ENCODE assay signal across 1 cellular context in genomic region chr10:61065010-61065409, GRCh38.
TF ChIP-seq lines count a peak whose summit lies in the region.

No MANE protein-coding gene starts in this region.

TF ChIP-seq in HepG2, 621 proteins besides CTCF, POLR2A, EP300 and RAD21 (continued from another document and continues in another):
- TF ChIP-seq AHDC1 (CRISPR knock-in tag; IDR thresholded peaks at IDR 0.05; ENCODE audit: borderline replicate concordance) (peak; percentile 40; the same call in 1 of the 2 replicates), ZNF256 (CRISPR knock-in tag; conservative IDR thresholded peaks at IDR 0.05) (no peak), SRSF1 (optimal IDR thresholded peaks at IDR 0.05; ENCODE audit: low read depth, low read length) (no peak), REXO4 (CRISPR knock-in tag; IDR thresholded peaks at IDR 0.05; ENCODE audit: borderline replicate concordance) (no peak), NFKB2 (CRISPR knock-in tag; IDR thresholded peaks at IDR 0.05; ENCODE audit: borderline replicate concordance) (no peak), RNF219 (CRISPR knock-in tag; IDR thresholded peaks at IDR 0.05) (no peak), ONECUT2 (CRISPR knock-in tag; IDR thresholded peaks at IDR 0.05) (peak; percentile 49; the same call in 1 of the 2 replicates), RARA (CRISPR knock-in tag; IDR thresholded peaks at IDR 0.05) (peak; percentile 78), ZZZ3 (CRISPR knock-in tag; IDR thresholded peaks at IDR 0.05; ENCODE audit: borderline replicate concordance) (no peak), ETV6 (CRISPR knock-in tag; conservative IDR thresholded peaks at IDR 0.05) (no peak)
- TF ChIP-seq, protein P1, sequence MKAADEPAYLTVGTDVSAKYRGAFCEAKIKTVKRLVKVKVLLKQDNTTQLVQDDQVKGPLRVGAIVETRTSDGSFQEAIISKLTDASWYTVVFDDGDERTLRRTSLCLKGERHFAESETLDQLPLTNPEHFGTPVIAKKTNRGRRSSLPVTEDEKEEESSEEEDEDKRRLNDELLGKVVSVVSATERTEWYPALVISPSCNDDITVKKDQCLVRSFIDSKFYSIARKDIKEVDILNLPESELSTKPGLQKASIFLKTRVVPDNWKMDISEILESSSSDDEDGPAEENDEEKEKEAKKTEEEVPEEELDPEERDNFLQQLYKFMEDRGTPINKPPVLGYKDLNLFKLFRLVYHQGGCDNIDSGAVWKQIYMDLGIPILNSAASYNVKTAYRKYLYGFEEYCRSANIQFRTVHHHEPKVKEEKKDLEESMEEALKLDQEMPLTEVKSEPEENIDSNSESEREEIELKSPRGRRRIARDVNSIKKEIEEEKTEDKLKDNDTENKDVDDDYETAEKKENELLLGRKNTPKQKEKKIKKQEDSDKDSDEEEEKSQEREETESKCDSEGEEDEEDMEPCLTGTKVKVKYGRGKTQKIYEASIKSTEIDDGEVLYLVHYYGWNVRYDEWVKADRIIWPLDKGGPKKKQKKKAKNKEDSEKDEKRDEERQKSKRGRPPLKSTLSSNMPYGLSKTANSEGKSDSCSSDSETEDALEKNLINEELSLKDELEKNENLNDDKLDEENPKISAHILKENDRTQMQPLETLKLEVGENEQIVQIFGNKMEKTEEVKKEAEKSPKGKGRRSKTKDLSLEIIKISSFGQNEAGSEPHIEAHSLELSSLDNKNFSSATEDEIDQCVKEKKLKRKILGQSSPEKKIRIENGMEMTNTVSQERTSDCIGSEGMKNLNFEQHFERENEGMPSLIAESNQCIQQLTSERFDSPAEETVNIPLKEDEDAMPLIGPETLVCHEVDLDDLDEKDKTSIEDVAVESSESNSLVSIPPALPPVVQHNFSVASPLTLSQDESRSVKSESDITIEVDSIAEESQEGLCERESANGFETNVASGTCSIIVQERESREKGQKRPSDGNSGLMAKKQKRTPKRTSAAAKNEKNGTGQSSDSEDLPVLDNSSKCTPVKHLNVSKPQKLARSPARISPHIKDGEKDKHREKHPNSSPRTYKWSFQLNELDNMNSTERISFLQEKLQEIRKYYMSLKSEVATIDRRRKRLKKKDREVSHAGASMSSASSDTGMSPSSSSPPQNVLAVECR (CRISPR knock-in tag; IDR thresholded peaks at IDR 0.05; ENCODE audit: borderline replicate concordance): no peak
- TF ChIP-seq, protein P2, sequence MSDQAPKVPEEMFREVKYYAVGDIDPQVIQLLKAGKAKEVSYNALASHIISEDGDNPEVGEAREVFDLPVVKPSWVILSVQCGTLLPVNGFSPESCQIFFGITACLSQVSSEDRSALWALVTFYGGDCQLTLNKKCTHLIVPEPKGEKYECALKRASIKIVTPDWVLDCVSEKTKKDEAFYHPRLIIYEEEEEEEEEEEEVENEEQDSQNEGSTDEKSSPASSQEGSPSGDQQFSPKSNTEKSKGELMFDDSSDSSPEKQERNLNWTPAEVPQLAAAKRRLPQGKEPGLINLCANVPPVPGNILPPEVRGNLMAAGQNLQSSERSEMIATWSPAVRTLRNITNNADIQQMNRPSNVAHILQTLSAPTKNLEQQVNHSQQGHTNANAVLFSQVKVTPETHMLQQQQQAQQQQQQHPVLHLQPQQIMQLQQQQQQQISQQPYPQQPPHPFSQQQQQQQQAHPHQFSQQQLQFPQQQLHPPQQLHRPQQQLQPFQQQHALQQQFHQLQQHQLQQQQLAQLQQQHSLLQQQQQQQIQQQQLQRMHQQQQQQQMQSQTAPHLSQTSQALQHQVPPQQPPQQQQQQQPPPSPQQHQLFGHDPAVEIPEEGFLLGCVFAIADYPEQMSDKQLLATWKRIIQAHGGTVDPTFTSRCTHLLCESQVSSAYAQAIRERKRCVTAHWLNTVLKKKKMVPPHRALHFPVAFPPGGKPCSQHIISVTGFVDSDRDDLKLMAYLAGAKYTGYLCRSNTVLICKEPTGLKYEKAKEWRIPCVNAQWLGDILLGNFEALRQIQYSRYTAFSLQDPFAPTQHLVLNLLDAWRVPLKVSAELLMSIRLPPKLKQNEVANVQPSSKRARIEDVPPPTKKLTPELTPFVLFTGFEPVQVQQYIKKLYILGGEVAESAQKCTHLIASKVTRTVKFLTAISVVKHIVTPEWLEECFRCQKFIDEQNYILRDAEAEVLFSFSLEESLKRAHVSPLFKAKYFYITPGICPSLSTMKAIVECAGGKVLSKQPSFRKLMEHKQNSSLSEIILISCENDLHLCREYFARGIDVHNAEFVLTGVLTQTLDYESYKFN (CRISPR knock-in tag; conservative IDR thresholded peaks at IDR 0.05): peak; percentile 63
- TF ChIP-seq, protein P3, sequence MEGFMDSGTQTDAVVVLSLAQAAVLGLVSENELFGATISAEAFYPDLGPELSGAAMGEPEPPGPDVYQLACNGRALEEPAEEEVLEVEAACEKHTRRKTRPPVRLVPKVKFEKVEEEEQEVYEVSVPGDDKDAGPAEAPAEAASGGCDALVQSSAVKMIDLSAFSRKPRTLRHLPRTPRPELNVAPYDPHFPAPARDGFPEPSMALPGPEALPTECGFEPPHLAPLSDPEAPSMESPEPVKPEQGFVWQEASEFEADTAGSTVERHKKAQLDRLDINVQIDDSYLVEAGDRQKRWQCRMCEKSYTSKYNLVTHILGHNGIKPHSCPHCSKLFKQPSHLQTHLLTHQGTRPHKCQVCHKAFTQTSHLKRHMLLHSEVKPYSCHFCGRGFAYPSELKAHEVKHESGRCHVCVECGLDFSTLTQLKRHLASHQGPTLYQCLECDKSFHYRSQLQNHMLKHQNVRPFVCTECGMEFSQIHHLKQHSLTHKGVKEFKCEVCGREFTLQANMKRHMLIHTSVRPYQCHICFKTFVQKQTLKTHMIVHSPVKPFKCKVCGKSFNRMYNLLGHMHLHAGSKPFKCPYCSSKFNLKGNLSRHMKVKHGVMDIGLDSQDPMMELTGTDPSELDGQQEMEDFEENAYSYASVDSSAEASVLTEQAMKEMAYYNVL (CRISPR knock-in tag; IDR thresholded peaks at IDR 0.05; ENCODE audit: borderline replicate concordance): 0 out of 2 replicates have a peak, but pooled peaks have one; percentile 33
- TF ChIP-seq, protein P4, sequence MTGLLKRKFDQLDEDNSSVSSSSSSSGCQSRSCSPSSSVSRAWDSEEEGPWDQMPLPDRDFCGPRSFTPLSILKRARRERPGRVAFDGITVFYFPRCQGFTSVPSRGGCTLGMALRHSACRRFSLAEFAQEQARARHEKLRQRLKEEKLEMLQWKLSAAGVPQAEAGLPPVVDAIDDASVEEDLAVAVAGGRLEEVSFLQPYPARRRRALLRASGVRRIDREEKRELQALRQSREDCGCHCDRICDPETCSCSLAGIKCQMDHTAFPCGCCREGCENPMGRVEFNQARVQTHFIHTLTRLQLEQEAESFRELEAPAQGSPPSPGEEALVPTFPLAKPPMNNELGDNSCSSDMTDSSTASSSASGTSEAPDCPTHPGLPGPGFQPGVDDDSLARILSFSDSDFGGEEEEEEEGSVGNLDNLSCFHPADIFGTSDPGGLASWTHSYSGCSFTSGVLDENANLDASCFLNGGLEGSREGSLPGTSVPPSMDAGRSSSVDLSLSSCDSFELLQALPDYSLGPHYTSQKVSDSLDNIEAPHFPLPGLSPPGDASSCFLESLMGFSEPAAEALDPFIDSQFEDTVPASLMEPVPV (CRISPR knock-in tag; IDR thresholded peaks at IDR 0.05): no peak
- TF ChIP-seq, protein P5, sequence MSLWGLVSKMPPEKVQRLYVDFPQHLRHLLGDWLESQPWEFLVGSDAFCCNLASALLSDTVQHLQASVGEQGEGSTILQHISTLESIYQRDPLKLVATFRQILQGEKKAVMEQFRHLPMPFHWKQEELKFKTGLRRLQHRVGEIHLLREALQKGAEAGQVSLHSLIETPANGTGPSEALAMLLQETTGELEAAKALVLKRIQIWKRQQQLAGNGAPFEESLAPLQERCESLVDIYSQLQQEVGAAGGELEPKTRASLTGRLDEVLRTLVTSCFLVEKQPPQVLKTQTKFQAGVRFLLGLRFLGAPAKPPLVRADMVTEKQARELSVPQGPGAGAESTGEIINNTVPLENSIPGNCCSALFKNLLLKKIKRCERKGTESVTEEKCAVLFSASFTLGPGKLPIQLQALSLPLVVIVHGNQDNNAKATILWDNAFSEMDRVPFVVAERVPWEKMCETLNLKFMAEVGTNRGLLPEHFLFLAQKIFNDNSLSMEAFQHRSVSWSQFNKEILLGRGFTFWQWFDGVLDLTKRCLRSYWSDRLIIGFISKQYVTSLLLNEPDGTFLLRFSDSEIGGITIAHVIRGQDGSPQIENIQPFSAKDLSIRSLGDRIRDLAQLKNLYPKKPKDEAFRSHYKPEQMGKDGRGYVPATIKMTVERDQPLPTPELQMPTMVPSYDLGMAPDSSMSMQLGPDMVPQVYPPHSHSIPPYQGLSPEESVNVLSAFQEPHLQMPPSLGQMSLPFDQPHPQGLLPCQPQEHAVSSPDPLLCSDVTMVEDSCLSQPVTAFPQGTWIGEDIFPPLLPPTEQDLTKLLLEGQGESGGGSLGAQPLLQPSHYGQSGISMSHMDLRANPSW (CRISPR knock-in tag; IDR thresholded peaks at IDR 0.05; ENCODE audit: borderline replicate concordance): no peak
